10 cellular contexts compared by ENCODE assay signal in the genomic region with DNA sequence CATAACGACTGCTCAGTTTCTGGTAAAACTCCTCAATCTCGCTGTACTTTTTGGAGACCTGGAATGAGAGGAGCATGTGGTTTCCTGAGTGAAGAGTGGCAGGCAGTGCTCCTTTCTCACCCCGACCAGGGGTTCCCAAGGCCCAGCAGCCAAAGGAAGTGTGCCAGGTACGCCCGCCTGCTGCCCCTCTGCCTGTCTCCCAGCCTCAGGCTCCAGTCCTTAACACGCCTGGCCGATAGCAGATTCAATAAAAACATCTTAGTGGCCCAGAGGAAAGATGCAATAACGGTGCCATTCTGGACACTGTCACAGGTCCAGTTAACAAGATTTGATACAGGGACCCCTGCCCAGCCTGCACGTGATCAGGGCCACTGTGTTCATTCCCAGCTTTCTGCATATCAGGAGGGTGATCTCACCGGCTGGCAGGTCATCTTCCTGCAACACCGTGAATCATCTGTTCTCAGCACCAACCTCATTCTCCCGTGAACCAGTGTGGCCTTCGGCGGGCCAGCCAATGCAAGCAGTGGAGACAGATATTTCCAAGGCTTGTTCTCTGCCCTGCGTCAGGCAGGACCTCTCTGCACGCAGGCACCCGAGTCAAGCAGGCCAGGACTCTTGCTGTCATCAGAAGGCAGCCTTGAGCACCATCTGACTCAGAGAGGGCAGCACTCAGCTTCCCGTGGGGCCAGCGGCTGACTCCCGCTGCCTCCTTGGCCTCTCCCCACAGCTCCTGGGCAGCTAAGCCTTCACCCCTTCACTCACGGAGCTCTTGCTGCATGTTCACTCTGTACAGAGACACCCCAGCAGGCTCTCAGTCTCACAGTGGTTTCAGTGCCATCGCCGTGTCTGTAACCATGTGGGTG. TPM values are rescaled to one million over a fixed set of nuclear protein-coding genes. Genes with fewer than 3 reads are reported as not detected.
DNase-seq lines count a peak whose midpoint lies in the region; ATAC-seq, FAIRE-seq and TF ChIP-seq lines count a peak whose summit lies in the region.
"Had no signal": no experiment of that assay in that cellular context is flagged by ENCODE, and none has a peak within 500 bp of the region (broad histone marks: within the 10 kb centered on the region; RNA-seq: fewer than 3 reads in every experiment).

No MANE protein-coding gene starts in this region.

- H3K9me3 ChIP-seq in heart right ventricle = no peaks in the 10 kb centered on the region
- H3K9me3 ChIP-seq in WERI-Rb-1 (ENCODE audit: severe bottlenecking) = no peaks in the 10 kb centered on the region

- H3K27ac ChIP-seq in heart right ventricle = peak overlapping the region in 9 of 10 donors; percentile 0 to 61 (median 37)
- H3K27ac ChIP-seq in WERI-Rb-1 = no peak overlapping the region

- H3K4me3 ChIP-seq in bronchial epithelial cell (ENCODE audit: low read depth, low read length) (no peak overlapping the region), heart right ventricle (no peak overlapping the region), WERI-Rb-1 (ENCODE audit: low read depth, low read length) (no peak overlapping the region)

- TF ChIP-seq POLR2A in H54 (IDR thresholded peaks at IDR 0.05; ENCODE audit: low read depth, low read length) = no peak

- TF ChIP-seq CTCF in bronchial epithelial cell (IDR thresholded peaks at IDR 0.05; ENCODE audit: insufficient read depth, low read length, severe bottlenecking) (no peak), heart right ventricle (IDR thresholded peaks at IDR 0.05) (no peak), WERI-Rb-1 (IDR thresholded peaks at IDR 0.05; ENCODE audit: low read depth, low read length) (no peak)

- ATAC-seq in heart right ventricle (peak in 5 of 8 donors; percentile 10 to 65 (median 22)), sciatic nerve (peak; percentile 69), GM21825 (IDR thresholded peaks at IDR 0.05; ENCODE audit: unreplicated experiment) (no peak), GM18858 (IDR thresholded peaks at IDR 0.05; ENCODE audit: unreplicated experiment) (no peak), GM21526 (IDR thresholded peaks at IDR 0.05; ENCODE audit: low FRiP score, unreplicated experiment) (no peak)

- FAIRE-seq in H54 (lab: Jason Lieb, UNC) (no peak), bronchial epithelial cell (lab: Jason Lieb, UNC) (no peak)

- H3K36me3 ChIP-seq in bronchial epithelial cell (ENCODE audit: control insufficient read depth, insufficient read depth, low read length) (peaks cover 8% of the 10 kb centered on the region), heart right ventricle (peaks cover 0 to 95% (median 24%) of the 10 kb centered on the region in 9 donors), WERI-Rb-1 (no peaks in the 10 kb centered on the region)

- DNase-seq in H54 (ENCODE audit: insufficient read length, low spot score) = peak; percentile 71
- peak; percentile 85 for DNase-seq in bronchial epithelial cell (ENCODE audit: low read depth)
- DNase-seq in heart right ventricle = no peak
- DNase-seq in sciatic nerve (ENCODE audit: low spot score) = no peak
- no peak for DNase-seq in WERI-Rb-1
- DNase-seq: cortex of kidney had no signal

- 67 to 71% methylated on average over 23 of the region's 23 CpGs for WGBS in heart right ventricle, 2 donors

- intact Hi-C loops in heart right ventricle (cut with DNase I) = loop anchor here in 1 of 10 donors (5.0 kb wide), 1 partner anchor 264 kb away; no protein-coding TSS in a partner anchor
- intact Hi-C loops in sciatic nerve (cut with DNase I) = loop anchor here (10.0 kb wide), 1 partner anchor 257 kb away; no protein-coding TSS in a partner anchor

- no peaks in the 10 kb centered on the region for H3K27me3 ChIP-seq in bronchial epithelial cell (ENCODE audit: control insufficient read depth, insufficient read depth, low read length)
- no peaks in the 10 kb centered on the region for H3K27me3 ChIP-seq in heart right ventricle
- H3K27me3 ChIP-seq in WERI-Rb-1 (ENCODE audit: insufficient read depth, low read depth, severe bottlenecking) = no peaks in the 10 kb centered on the region

- H3K4me1 ChIP-seq in heart right ventricle = peaks cover 6 to 58% (median 38%) of the 10 kb centered on the region in 9 donors

RNA-seq across cellular contexts. Expression of a gene that starts 9.5 kb away (rescaled TPM):
- total RNA-seq in bronchial epithelial cell = 27.6 and 37.8 TPM in 2 replicates
- total RNA-seq in heart right ventricle = 10 to 100 TPM; 11.3 to 26.3 (median 16.1) TPM
- polyA plus RNA-seq in heart right ventricle = 10 to 100 TPM; 16.8 to 24.6 TPM
- total RNA-seq in sciatic nerve = 23.2 TPM

RNA-seq across cellular contexts. Expression of a gene that starts 25.6 kb away (rescaled TPM):
- under 0.01 and 0.13 TPM in 2 replicates for total RNA-seq in bronchial epithelial cell
- total RNA-seq in heart right ventricle = 1 to 10 TPM in 1 of 10 donors, under 1 TPM in 9; 0.10 to 1.2 (median 0.66) TPM
- under 1 TPM; 0.17 to 0.37 TPM for polyA plus RNA-seq in heart right ventricle
- total RNA-seq in sciatic nerve = 7.6 TPM
- polyA plus RNA-seq: CD14-positive monocyte had no signal

Comparison
In these comparisons a context has a peak if more than half of its experiments do, and no peak if none do; other contexts are left out.
1. DNase-seq: peak in H54 (single experiment) and bronchial epithelial cell (single experiment); none in heart right ventricle (0 of 2), sciatic nerve (single experiment) and WERI-Rb-1 (single experiment).
2. ATAC-seq: peak in heart right ventricle (5 of 8) and sciatic nerve (single experiment); none in GM21825 (single experiment), GM18858 (single experiment) and GM21526 (single experiment).